Comparison of ENCODE assay signal across 34 cellular contexts in genomic region chr5:83245037-83245436, GRCh38.
"Had no signal": no experiment of that assay in that cellular context is flagged by ENCODE, and none has a peak within 500 bp of the region (broad histone marks: within the 10 kb centered on the region; RNA-seq: fewer than 3 reads in every experiment).

No MANE protein-coding gene starts in this region.

- H3K27ac ChIP-seq: KMS-11 had no signal

- DNase-seq: Karpas-422, Kasumi-1, MG63, MM.1S, MV-4-11, NCI-H1048, NCI-H1092, NCI-H1092 treated with DMSO at 0.1 percent for 48 hours, NCI-H1105, NCI-H1105 treated with DMSO at 0.1 percent for 48 hours, NCI-H1417, NCI-H1417 treated with DMSO at 0.1 percent for 48 hours, NCI-H1436, NCI-H1436 treated with DMSO at 0.1 percent for 48 hours, NCI-H146, NCI-H1694, NCI-H1694 treated with DMSO at 0.1 percent for 48 hours, NCI-H187, NCI-H187 treated with DMSO at 0.1 percent for 48 hours, NCI-H1930, NCI-H2029, NCI-H2029 treated with DMSO at 0.1 percent for 48 hours, NCI-H2081, NCI-H2081 treated with DMSO at 0.1 percent for 48 hours, NCI-H2107, NCI-H2171, NCI-H2171 treated with DMSO at 0.1 percent for 48 hours, NCI-H2227 treated with DMSO at 0.1 percent for 48 hours, NCI-H226, NCI-H345, NCI-H446, NCI-H446 treated with DMSO at 0.1 percent for 48 hours, NCI-H510A had no signal

- H3K36me3 ChIP-seq: MG63 had no signal

- H3K9me3 ChIP-seq: MG63 had no signal

- H3K4me3 ChIP-seq: MG63 had no signal
